ENCODE assay signal across 28 cellular contexts in the genomic region with DNA sequence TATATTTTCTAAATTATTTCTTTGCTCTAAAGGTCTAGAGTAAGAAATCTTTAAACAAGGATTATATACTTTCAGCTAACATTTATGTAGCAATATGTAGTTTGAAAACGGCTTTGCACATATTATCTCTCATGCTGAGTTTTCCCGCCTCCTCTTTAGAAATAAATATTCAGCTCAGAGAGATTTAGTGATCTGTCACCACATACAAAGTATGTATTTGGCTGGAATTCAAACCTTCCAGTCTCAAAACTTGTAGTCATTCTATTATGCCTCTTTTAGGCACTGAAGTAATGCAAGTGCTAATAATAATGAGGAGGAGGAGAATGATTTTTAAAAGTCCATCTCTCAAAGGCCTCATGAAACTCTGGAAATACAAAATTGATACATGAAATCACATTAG.
"Had no signal": no experiment of that assay in that cellular context is flagged by ENCODE, and none has a peak within 500 bp of the region (broad histone marks: within the 10 kb centered on the region; RNA-seq: fewer than 3 reads in every experiment).

No MANE protein-coding gene starts in this region.

- DNase-seq: Kasumi-1, MV-4-11, NCI-H1048, NCI-H1105, NCI-H1417, NCI-H1436 treated with DMSO at 0.1 percent for 48 hours, NCI-H1694, NCI-H187 treated with DMSO at 0.1 percent for 48 hours, NCI-H2029 treated with DMSO at 0.1 percent for 48 hours, NCI-H2171 treated with DMSO at 0.1 percent for 48 hours, NCI-H345, NCI-H446 treated with DMSO at 0.1 percent for 48 hours, NCI-H510A treated with DMSO at 0.1 percent for 48 hours, NCI-H526, NCI-H774, Right ventricle myocardium superior, RPMI8226, SIG-M5, SK-N-SH, SW 1271, T-cell had no signal

- H3K27me3 ChIP-seq: SJSA1 had no signal

- H3K4me1 ChIP-seq: SJSA1 had no signal

- H3K4me1 Mint-ChIP-seq: IgD-negative memory B cell, T-cell had no signal

- H3K27me3 Mint-ChIP-seq: IgD-negative memory B cell, T-cell had no signal

- H3K27ac ChIP-seq: HL-60, KMS-11, SJSA1 had no signal

- H3K27ac Mint-ChIP-seq: IgD-negative memory B cell, T-cell had no signal

- H3K36me3 ChIP-seq: SJSA1 had no signal

- H3K9me3 Mint-ChIP-seq: IgD-negative memory B cell, T-cell had no signal

- H3K36me3 Mint-ChIP-seq: IgD-negative memory B cell, T-cell had no signal

- ATAC-seq: K562, T-cell had no signal

- H3K9ac ChIP-seq: KMS-11, SK-N-SH had no signal

- H3K9me3 ChIP-seq: SJSA1, SK-N-SH had no signal

- H3K4me3 ChIP-seq: K562, SJSA1 had no signal

- H3K4me2 ChIP-seq: KMS-11, SK-N-SH had no signal

- FAIRE-seq: HTR-8/SVneo, K562, RCC 7860 had no signal

- H3K4me3 Mint-ChIP-seq: IgD-negative memory B cell, T-cell had no signal
